In genomic region chr4:157996598-157996997, GRCh38 we compare ENCODE assay signal across 18 cellular contexts.
"Had no signal": no experiment of that assay in that cellular context is flagged by ENCODE, and none has a peak within 500 bp of the region (broad histone marks: within the 10 kb centered on the region; RNA-seq: fewer than 3 reads in every experiment).

No MANE protein-coding gene starts in this region.

- DNase-seq: activated B cell treated with CpG ODN at 0.5 μM for 24 hours; activated CD4-positive, alpha-beta memory T cell treated with anti-CD3 and anti-CD28 coated beads, Interleukin-2, amount 10 ng/mL, durations not matched to agents 7 days and 5 days; activated CD4-positive, alpha-beta T cell treated with anti-CD3 and anti-CD28 coated beads for 48 hours; activated CD8-positive, alpha-beta memory T cell treated with anti-CD3 and anti-CD28 coated beads, Interleukin-2, amount 10 ng/mL, durations not matched to agents 7 days and 5 days; amniotic stem cell; dorsolateral prefrontal cortex; foreskin fibroblast; left cardiac atrium; lower lobe of right lung; occipital lobe; stimulated activated CD4-positive, alpha-beta T cell treated with anti-CD3 and anti-CD28 coated beads, Interleukin-15, amount 100 ng/mL, for 24 hours; stimulated activated CD4-positive, alpha-beta T cell treated with anti-CD3 and anti-CD28 coated beads, Interleukin-2, amount 100 ng/mL, for 48 hours; stimulated activated naive CD8-positive, alpha-beta T cell treated with anti-CD3 and anti-CD28 coated beads, Interleukin-15, amount 100 ng/mL, for 72 hours; T-cell; transverse colon had no signal

- H3K4me3 ChIP-seq: dorsolateral prefrontal cortex, esophagus muscularis mucosa, lower lobe of right lung, suprapubic skin, transverse colon had no signal

- H3K9me3 ChIP-seq: esophagus muscularis mucosa, lower lobe of right lung, suprapubic skin, transverse colon had no signal

- ATAC-seq: activated CD8-positive, alpha-beta memory T cell treated with anti-CD3 and anti-CD28 coated beads, Interleukin-2, amount 10 ng/mL, durations not matched to agents 7 days and 5 days; left cardiac atrium; lower lobe of right lung; stimulated activated naive CD8-positive, alpha-beta T cell treated with anti-CD3 and anti-CD28 coated beads, Interleukin-15, amount 100 ng/mL, for 72 hours; T-cell had no signal

- H3K36me3 ChIP-seq: esophagus muscularis mucosa, lower lobe of right lung, suprapubic skin, transverse colon had no signal

- H3K27me3 ChIP-seq: dorsolateral prefrontal cortex, esophagus muscularis mucosa, suprapubic skin, transverse colon had no signal

- FAIRE-seq: colon had no signal

- H3K27ac ChIP-seq: dorsolateral prefrontal cortex, esophagus muscularis mucosa, lower lobe of right lung, suprapubic skin had no signal
